Comparison of ENCODE assay signal across 22 cellular contexts in the genomic region with DNA sequence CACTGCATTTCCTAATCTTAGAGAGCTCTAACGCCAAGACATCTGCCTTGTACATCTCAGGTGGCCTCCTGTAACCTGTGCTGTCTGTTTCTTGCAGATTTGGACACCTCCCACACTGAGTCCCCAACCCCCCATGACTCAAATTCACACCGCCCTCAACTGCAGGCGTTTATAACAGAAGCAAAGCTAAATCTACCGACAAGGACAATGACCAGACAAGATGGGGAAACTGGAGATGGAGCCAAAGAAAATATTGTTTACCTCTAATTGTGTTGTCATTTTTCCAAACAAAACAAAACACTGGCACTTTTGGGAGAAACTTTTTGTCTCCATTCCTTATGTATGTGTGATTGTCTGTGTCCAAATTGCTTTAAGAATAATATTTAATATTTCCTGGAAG.
DNase-seq lines count a peak whose midpoint lies in the region; ATAC-seq and TF ChIP-seq lines count a peak whose summit lies in the region.
"Had no signal": no experiment of that assay in that cellular context is flagged by ENCODE, and none has a peak within 500 bp of the region (broad histone marks: within the 10 kb centered on the region; RNA-seq: fewer than 3 reads in every experiment).

No MANE protein-coding gene starts in this region.

- peak overlapping the region; percentile 29 for H3K4me2 ChIP-seq in neural cell (ENCODE audit: low read length)
- H3K4me2 ChIP-seq: BLaER1, KMS-11 had no signal

- no peaks in the 10 kb centered on the region for H3F3A ChIP-seq in neural cell (ENCODE audit: insufficient read depth, low read length, poor library complexity, severe bottlenecking)

- peaks cover 7% of the 10 kb centered on the region for H3K9me3 Mint-ChIP-seq in chondrocyte (ENCODE audit: low read depth)

- TF ChIP-seq EP300 in neural cell (conservative IDR thresholded peaks at IDR 0.05; ENCODE audit: poor library complexity, severe bottlenecking): no peak

- H3K9me2 ChIP-seq in neural cell (ENCODE audit: insufficient read depth, low read length): no peaks in the 10 kb centered on the region

- no peaks in the 10 kb centered on the region for H3K27me3 Mint-ChIP-seq in chondrocyte (ENCODE audit: low read depth)

- H3K4me3 Mint-ChIP-seq in chondrocyte (ENCODE audit: unreplicated experiment): no peak overlapping the region
- H3K4me3 Mint-ChIP-seq: CD4-positive, CD25-positive, alpha-beta regulatory T cell; IgD-negative memory B cell had no signal

- no peaks in the 10 kb centered on the region for H4K20me1 ChIP-seq in neural cell (ENCODE audit: insufficient read depth)
- H4K20me1 ChIP-seq: BLaER1 had no signal

- DNase-seq in LNCaP clone FGC (ENCODE audit: low read depth) (peak; percentile 17), chondrocyte (ENCODE audit: low spot score) (no peak), GOT3 (lab: John Stamatoyannopoulos, UW) (no peak), NCI-H146 treated with DMSO at 0.1 percent for 48 hours (lab: John Stamatoyannopoulos, UW; ENCODE audit: unreplicated experiment) (no peak), D341Med (ENCODE audit: low spot score) (no peak)
- DNase-seq: CD4-positive, CD25-positive, alpha-beta regulatory T cell; EL; GDM1; NCI-H1092; NCI-H1417 treated with DMSO at 0.1 percent for 48 hours; NCI-H187; NCI-H2081 treated with DMSO at 0.1 percent for 48 hours; NCI-H345; NCI-H510A treated with DMSO at 0.1 percent for 48 hours had no signal

- no peaks in the 10 kb centered on the region for H3K79me2 ChIP-seq in ACC112 (ENCODE audit: control insufficient read depth, insufficient read depth, low read length, unreplicated experiment)
- no peaks in the 10 kb centered on the region for H3K79me2 ChIP-seq in neural cell (replicated peaks; ENCODE audit: insufficient read depth, low read length)

- H3K4me1 Mint-ChIP-seq in chondrocyte (ENCODE audit: low read depth): peaks cover 51% of the 10 kb centered on the region
- H3K4me1 Mint-ChIP-seq: CD4-positive, CD25-positive, alpha-beta regulatory T cell; IgD-negative memory B cell had no signal

- no peaks in the 10 kb centered on the region for H3K27me3 ChIP-seq in ACC112 (ENCODE audit: insufficient read depth, low read length)
- H3K27me3 ChIP-seq in neural cell (ENCODE audit: insufficient read depth, low read depth, low read length): no peaks in the 10 kb centered on the region
- H3K27me3 ChIP-seq: BLaER1 had no signal

- TF ChIP-seq CTCF in LNCaP clone FGC (IDR thresholded peaks at IDR 0.05; ENCODE audit: control insufficient read depth, extremely low read depth, insufficient read depth) (no peak), chondrocyte (IDR thresholded peaks at IDR 0.05) (no peak), neural cell (IDR thresholded peaks at IDR 0.05; ENCODE audit: poor library complexity, severe bottlenecking) (no peak)

- TF ChIP-seq RAD21 in neural cell (conservative IDR thresholded peaks at IDR 0.05): no peak

- H3K27ac Mint-ChIP-seq in chondrocyte (ENCODE audit: unreplicated experiment): peak overlapping the region; percentile 79
- H3K27ac Mint-ChIP-seq: CD4-positive, CD25-positive, alpha-beta regulatory T cell; IgD-negative memory B cell had no signal

- no peak for ATAC-seq in GM19023 (IDR thresholded peaks at IDR 0.05; ENCODE audit: unreplicated experiment)
- ATAC-seq: GM12878, HCT116 had no signal

- H3K36me3 Mint-ChIP-seq in chondrocyte (ENCODE audit: low read depth): peaks cover 4% of the 10 kb centered on the region
- H3K36me3 Mint-ChIP-seq: CD4-positive, CD25-positive, alpha-beta regulatory T cell had no signal

- H2AFZ ChIP-seq in ACC112 (ENCODE audit: low read length, unreplicated experiment) (no peak overlapping the region), neural cell (ENCODE audit: low read depth, low read length) (peak overlapping the region; percentile 25)

- H3K36me3 ChIP-seq in ACC112 (ENCODE audit: insufficient read depth, low read length) (peaks cover 13% of the 10 kb centered on the region), neural cell (ENCODE audit: insufficient read depth, low read length) (no peaks in the 10 kb centered on the region)
- H3K36me3 ChIP-seq: BLaER1 had no signal

- peak overlapping the region; percentile 46 for H3K9ac ChIP-seq in neural cell (ENCODE audit: low read length)
- H3K9ac ChIP-seq: BLaER1, KMS-11 had no signal

- H3K4me1 ChIP-seq in ACC112 (ENCODE audit: control insufficient read depth, insufficient read depth, low read length, unreplicated experiment): peaks cover 28% of the 10 kb centered on the region
- H3K4me1 ChIP-seq: BLaER1 had no signal

- H3K27ac ChIP-seq in ACC112 (ENCODE audit: low read depth, low read length) (peak overlapping the region; percentile 35; the same call in 1 of the 2 replicates), neural cell (ENCODE audit: low read length) (peak overlapping the region; percentile 75)
- H3K27ac ChIP-seq: BLaER1, KMS-11 had no signal

- H3K4me3 ChIP-seq in ACC112 (ENCODE audit: low read depth, low read length): no peak overlapping the region
- H3K4me3 ChIP-seq in LNCaP clone FGC (ENCODE audit: low read depth, low read length): no peak overlapping the region
- H3K4me3 ChIP-seq in neural cell (ENCODE audit: low read length): peak overlapping the region; percentile 13
- H3K4me3 ChIP-seq: BLaER1, GM12878 had no signal

- no peaks in the 10 kb centered on the region for H3K9me3 ChIP-seq in neural cell (ENCODE audit: low read length)
- H3K9me3 ChIP-seq: BLaER1 had no signal

TF ChIP-seq in neural cell, 6 proteins besides CTCF, POLR2A, EP300 and RAD21:
- no peak for TF ChIP-seq SMC3 (conservative IDR thresholded peaks at IDR 0.05; ENCODE audit: poor library complexity)
- TF ChIP-seq MXI1 (conservative IDR thresholded peaks at IDR 0.05; ENCODE audit: poor library complexity, severe bottlenecking): no peak
- no peak for TF ChIP-seq EZH2 (IDR thresholded peaks at IDR 0.05; ENCODE audit: borderline replicate concordance, insufficient read depth, low read length, poor library complexity, severe bottlenecking)
- TF ChIP-seq TAF1 (IDR thresholded peaks at IDR 0.05; ENCODE audit: low read depth): no peak
- TF ChIP-seq POLR2AphosphoS5 (IDR thresholded peaks at IDR 0.05): no peak
- TF ChIP-seq, protein P1, sequence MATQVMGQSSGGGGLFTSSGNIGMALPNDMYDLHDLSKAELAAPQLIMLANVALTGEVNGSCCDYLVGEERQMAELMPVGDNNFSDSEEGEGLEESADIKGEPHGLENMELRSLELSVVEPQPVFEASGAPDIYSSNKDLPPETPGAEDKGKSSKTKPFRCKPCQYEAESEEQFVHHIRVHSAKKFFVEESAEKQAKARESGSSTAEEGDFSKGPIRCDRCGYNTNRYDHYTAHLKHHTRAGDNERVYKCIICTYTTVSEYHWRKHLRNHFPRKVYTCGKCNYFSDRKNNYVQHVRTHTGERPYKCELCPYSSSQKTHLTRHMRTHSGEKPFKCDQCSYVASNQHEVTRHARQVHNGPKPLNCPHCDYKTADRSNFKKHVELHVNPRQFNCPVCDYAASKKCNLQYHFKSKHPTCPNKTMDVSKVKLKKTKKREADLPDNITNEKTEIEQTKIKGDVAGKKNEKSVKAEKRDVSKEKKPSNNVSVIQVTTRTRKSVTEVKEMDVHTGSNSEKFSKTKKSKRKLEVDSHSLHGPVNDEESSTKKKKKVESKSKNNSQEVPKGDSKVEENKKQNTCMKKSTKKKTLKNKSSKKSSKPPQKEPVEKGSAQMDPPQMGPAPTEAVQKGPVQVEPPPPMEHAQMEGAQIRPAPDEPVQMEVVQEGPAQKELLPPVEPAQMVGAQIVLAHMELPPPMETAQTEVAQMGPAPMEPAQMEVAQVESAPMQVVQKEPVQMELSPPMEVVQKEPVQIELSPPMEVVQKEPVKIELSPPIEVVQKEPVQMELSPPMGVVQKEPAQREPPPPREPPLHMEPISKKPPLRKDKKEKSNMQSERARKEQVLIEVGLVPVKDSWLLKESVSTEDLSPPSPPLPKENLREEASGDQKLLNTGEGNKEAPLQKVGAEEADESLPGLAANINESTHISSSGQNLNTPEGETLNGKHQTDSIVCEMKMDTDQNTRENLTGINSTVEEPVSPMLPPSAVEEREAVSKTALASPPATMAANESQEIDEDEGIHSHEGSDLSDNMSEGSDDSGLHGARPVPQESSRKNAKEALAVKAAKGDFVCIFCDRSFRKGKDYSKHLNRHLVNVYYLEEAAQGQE (IDR thresholded peaks at IDR 0.05; ENCODE audit: borderline replicate concordance): no peak
